ENCODE assay signal across 8 cellular contexts in genomic region chr16:10514369-10515055, GRCh38.
DNase-seq lines count a peak whose midpoint lies in the region; ATAC-seq and TF ChIP-seq lines count a peak whose summit lies in the region.

No MANE protein-coding gene starts in this region.

- no peaks in the 10 kb centered on the region for H3K4me1 Mint-ChIP-seq in activated CD8-positive, alpha-beta T cell treated with anti-CD3 and anti-CD28 coated beads, Interleukin-2, amount 10 ng/mL, durations not matched to agents 7 days and 5 days (ENCODE audit: low read depth)
- no peaks in the 10 kb centered on the region for H3K4me1 Mint-ChIP-seq in neural progenitor cell

- H3K9ac ChIP-seq in neural progenitor cell: no peak overlapping the region

- H3K27me3 ChIP-seq in neural progenitor cell: no peaks in the 10 kb centered on the region

- H3K27ac Mint-ChIP-seq in activated CD8-positive, alpha-beta T cell treated with anti-CD3 and anti-CD28 coated beads, Interleukin-2, amount 10 ng/mL, durations not matched to agents 7 days and 5 days: no peak overlapping the region
- H3K27ac Mint-ChIP-seq in neural progenitor cell: no peak overlapping the region

- no peaks in the 10 kb centered on the region for H3K36me3 ChIP-seq in neural progenitor cell

- peak; percentile 46 for ATAC-seq in GM18907 (IDR thresholded peaks at IDR 0.05; ENCODE audit: unreplicated experiment)
- ATAC-seq in activated CD8-positive, alpha-beta T cell treated with anti-CD3 and anti-CD28 coated beads, Interleukin-2, amount 10 ng/mL, durations not matched to agents 7 days and 5 days: no peak
- no peak for ATAC-seq in HG02938 (IDR thresholded peaks at IDR 0.05; ENCODE audit: unreplicated experiment)
- no peak for ATAC-seq in HG03135 (IDR thresholded peaks at IDR 0.05; ENCODE audit: unreplicated experiment)

- TF ChIP-seq CTCF in AG10803 (conservative IDR thresholded peaks at IDR 0.05; ENCODE audit: low read length) (peak; percentile 60), neural progenitor cell (IDR thresholded peaks at IDR 0.05) (peak; percentile 85)

- H3K79me2 ChIP-seq in neural progenitor cell (ENCODE audit: low read depth): no peaks in the 10 kb centered on the region

- no peak overlapping the region for H3K4me2 ChIP-seq in neural progenitor cell

- DNase-seq in AG10803 (ENCODE audit: low read depth) (peak; percentile 70), NCI-H460 (ENCODE audit: extremely low read depth, low read depth) (peak; percentile 48), fibroblast of gingiva (ENCODE audit: low read depth) (peak; percentile 65), neural progenitor cell (ENCODE audit: low spot score) (peak; percentile 59)
- DNase-seq in activated CD8-positive, alpha-beta T cell treated with anti-CD3 and anti-CD28 coated beads, Interleukin-2, amount 10 ng/mL, durations not matched to agents 7 days and 5 days: peak; percentile 65

- CTCF ChIA-PET in activated CD8-positive, alpha-beta T cell treated with anti-CD3 and anti-CD28 coated beads, Interleukin-2, amount 10 ng/mL, durations not matched to agents 7 days and 5 days (lab: Charles Lee): interaction anchor here (0.6 to 8.9 kb wide), 33 partner anchors 9 to 423 kb away, joined by 3 to 112 read pairs (median 4); partner anchors contain the start of gene NUBP1

- POLR2A ChIA-PET in activated CD8-positive, alpha-beta T cell treated with anti-CD3 and anti-CD28 coated beads, Interleukin-2, amount 10 ng/mL, durations not matched to agents 7 days and 5 days (lab: Charles Lee): no interaction called here

- no peaks in the 10 kb centered on the region for H3F3A ChIP-seq in neural progenitor cell (ENCODE audit: low read depth)

- H3K4me3 ChIP-seq in AG10803 (ENCODE audit: low read length): no peak overlapping the region
- H3K4me3 ChIP-seq in neural progenitor cell: no peak overlapping the region

- H3K27ac ChIP-seq in neural progenitor cell: no peak overlapping the region

- H2AFZ ChIP-seq in neural progenitor cell (replicated peaks): peak overlapping the region; percentile 64

- no peaks in the 10 kb centered on the region for H4K20me1 ChIP-seq in neural progenitor cell (ENCODE audit: low read depth)

- no peaks in the 10 kb centered on the region for H3K9me3 ChIP-seq in neural progenitor cell (ENCODE audit: low read depth)

- H3K27me3 Mint-ChIP-seq in activated CD8-positive, alpha-beta T cell treated with anti-CD3 and anti-CD28 coated beads, Interleukin-2, amount 10 ng/mL, durations not matched to agents 7 days and 5 days (ENCODE audit: low read depth): peaks cover 5% of the 10 kb centered on the region
- H3K27me3 Mint-ChIP-seq in neural progenitor cell (ENCODE audit: insufficient read depth, low read depth): no peaks in the 10 kb centered on the region

- H3K36me3 Mint-ChIP-seq in activated CD8-positive, alpha-beta T cell treated with anti-CD3 and anti-CD28 coated beads, Interleukin-2, amount 10 ng/mL, durations not matched to agents 7 days and 5 days (ENCODE audit: low read depth): no peaks in the 10 kb centered on the region
- H3K36me3 Mint-ChIP-seq in neural progenitor cell: no peaks in the 10 kb centered on the region

- no peaks in the 10 kb centered on the region for H3K9me3 Mint-ChIP-seq in activated CD8-positive, alpha-beta T cell treated with anti-CD3 and anti-CD28 coated beads, Interleukin-2, amount 10 ng/mL, durations not matched to agents 7 days and 5 days (ENCODE audit: insufficient read depth)
- no peaks in the 10 kb centered on the region for H3K9me3 Mint-ChIP-seq in neural progenitor cell

- no peaks in the 10 kb centered on the region for H3K4me1 ChIP-seq in neural progenitor cell

- no peak overlapping the region for H3K4me3 Mint-ChIP-seq in activated CD8-positive, alpha-beta T cell treated with anti-CD3 and anti-CD28 coated beads, Interleukin-2, amount 10 ng/mL, durations not matched to agents 7 days and 5 days
- no peak overlapping the region for H3K4me3 Mint-ChIP-seq in neural progenitor cell
